ENCODE assay signal across 21 cellular contexts in the genomic region with DNA sequence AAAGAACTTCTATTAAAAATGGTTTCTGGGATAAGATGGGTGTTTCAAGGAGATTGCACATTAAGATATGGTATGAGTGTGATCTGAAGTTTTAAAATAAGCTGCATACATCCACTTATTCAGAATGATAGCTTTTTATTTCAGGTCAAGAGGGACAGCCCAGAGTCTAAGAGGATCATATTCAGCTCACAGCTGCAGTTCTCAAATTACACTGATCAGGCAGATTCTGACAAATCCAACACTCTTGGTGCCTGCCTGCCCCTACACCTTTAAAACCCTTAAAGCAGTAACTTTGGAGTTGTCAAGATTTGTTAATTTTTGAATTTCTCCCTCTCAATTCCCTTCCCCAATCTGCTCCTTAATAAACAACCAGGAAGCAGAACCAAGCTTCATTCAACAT. TPM values are rescaled to one million over a fixed set of nuclear protein-coding genes. Genes with fewer than 3 reads are reported as not detected.
DNase-seq lines count a peak whose midpoint lies in the region.
"Had no signal": no experiment of that assay in that cellular context is flagged by ENCODE, and none has a peak within 500 bp of the region (broad histone marks: within the 10 kb centered on the region; RNA-seq: fewer than 3 reads in every experiment).

No MANE protein-coding gene starts in this region.

- H3K27me3 ChIP-seq in Karpas-422 (ENCODE audit: low read length) (no peaks in the 10 kb centered on the region), skeletal muscle tissue (ENCODE audit: control insufficient read depth in 3 of 3, insufficient read depth in 3 of 3, low read length in 3 of 3) (no peaks in the 10 kb centered on the region)

- no peak overlapping the region for H2AFZ ChIP-seq in Karpas-422 (ENCODE audit: low read length)

- H3K9ac ChIP-seq in Karpas-422 (ENCODE audit: low read length) (no peak overlapping the region), skeletal muscle tissue (ENCODE audit: low read depth in 1 of 3, low read length in 3 of 3) (no peak overlapping the region)

- H3K4me2 ChIP-seq in Karpas-422 (ENCODE audit: low read depth, low read length, poor library complexity, severe bottlenecking): no peak overlapping the region

- H3K27ac ChIP-seq in Karpas-422 (ENCODE audit: low read length): no peak overlapping the region
- H3K27ac ChIP-seq in skeletal muscle tissue (ENCODE audit: low read depth, low read length): peak overlapping the region; percentile 53
- H3K27ac ChIP-seq: 22Rv1 had no signal

- DNase-seq in NCI-H510A treated with DMSO at 0.1 percent for 48 hours (lab: John Stamatoyannopoulos, UW): peak; percentile 40
- no peak for DNase-seq in NCI-H510A (lab: John Stamatoyannopoulos, UW)
- peak; percentile 22 for DNase-seq in Karpas-422
- peak; percentile 53 for DNase-seq in myocyte (ENCODE audit: low read depth)
- no peak for DNase-seq in dedifferentiated amniotic fluid mesenchymal stem cell (ENCODE audit: extremely low spot score)
- DNase-seq in midbrain (lab: John Stamatoyannopoulos, UW): no peak
- DNase-seq: CD8-positive, alpha-beta memory T cell; DMS 273 treated with DMSO at 0.1 percent for 48 hours; DMS79; EL; GDM1; HCEC 1CT; MV-4-11; NCI-H1105; NCI-H1436 treated with DMSO at 0.1 percent for 48 hours; NCI-H187 treated with DMSO at 0.1 percent for 48 hours; NCI-H2107; NCI-H2227 treated with DMSO at 0.1 percent for 48 hours had no signal

- H3K9me2 ChIP-seq in Karpas-422 (replicated peaks; ENCODE audit: insufficient read depth, low read length): no peaks in the 10 kb centered on the region

- H3K4me3 ChIP-seq in Karpas-422 (ENCODE audit: low read length) (no peak overlapping the region), skeletal muscle tissue (ENCODE audit: low read length in 3 of 3) (no peak overlapping the region)
- H3K4me3 ChIP-seq: GM12878 had no signal

- H3K79me2 ChIP-seq in Karpas-422 (ENCODE audit: low read length): no peaks in the 10 kb centered on the region; the same call in 1 of the 2 replicates

- H3K36me3 ChIP-seq in Karpas-422 (ENCODE audit: insufficient read depth, low read length): peaks cover 18% of the 10 kb centered on the region; the same call in 1 of the 2 replicates
- H3K36me3 ChIP-seq in skeletal muscle tissue (ENCODE audit: control insufficient read depth in 3 of 3, insufficient read depth in 3 of 3, low read length in 3 of 3): peaks cover 11 to 57% (median 34%) of the 10 kb centered on the region in 3 donors

- H3K4me1 ChIP-seq in Karpas-422 (ENCODE audit: low read length) (peaks cover 5% of the 10 kb centered on the region; the same call in 1 of the 2 replicates), skeletal muscle tissue (ENCODE audit: control insufficient read depth in 3 of 3, insufficient read depth in 3 of 3, low read length in 3 of 3) (peaks cover 0 to 21% (median 3%) of the 10 kb centered on the region in 3 donors)

- H4K20me1 ChIP-seq in Karpas-422 (ENCODE audit: insufficient read depth, low read depth, low read length): no peaks in the 10 kb centered on the region

- H3K9me3 ChIP-seq in Karpas-422 (ENCODE audit: low read length) (no peaks in the 10 kb centered on the region), skeletal muscle tissue (ENCODE audit: control insufficient read depth in 3 of 3, low read length in 3 of 3) (no peaks in the 10 kb centered on the region)

RNA-seq across cellular contexts. Expression of a gene that starts 9.1 kb away (rescaled TPM):
- 19.9 and 27.2 TPM in 2 replicates for total RNA-seq in Karpas-422 (2014; rRNA removed; shearing (Covaris generic); ENCODE audit: low replicate concordance)
- total RNA-seq in myocyte: 53.3 and 82.5 TPM in 2 replicates
- polyA plus RNA-seq in myocyte (2012): 32.6 TPM
- total RNA-seq in skeletal muscle tissue: 70.5 TPM

RNA-seq across cellular contexts. Expression of a gene that starts 9.3 kb away (rescaled TPM):
- total RNA-seq in Karpas-422 (2014; rRNA removed; shearing (Covaris generic); ENCODE audit: low replicate concordance): 21.2 and 31.1 TPM in 2 replicates
- total RNA-seq in myocyte (23.0 and 27.9 TPM in 2 replicates), skeletal muscle tissue (11.5 TPM)
- polyA plus RNA-seq in myocyte (2012): 16.5 TPM

Comparison
In these comparisons a context has a peak if more than half of its experiments do, and no peak if none do; other contexts are left out.
1. DNase-seq: peak in NCI-H510A treated with DMSO at 0.1 percent for 48 hours (single experiment), Karpas-422 (single experiment) and myocyte (single experiment); none in NCI-H510A (single experiment), dedifferentiated amniotic fluid mesenchymal stem cell (single experiment) and midbrain (single experiment).